ENCODE assay signal across 9 cellular contexts in genomic region chr16:4675864-4676786, GRCh38. TPM values are rescaled to one million over a fixed set of nuclear protein-coding genes. Genes with fewer than 3 reads are reported as not detected.
A peak's percentile ranks its signal among the peaks of the same experiment; 100 is the strongest.
DNase-seq lines count a peak whose midpoint lies in the region; ATAC-seq and TF ChIP-seq lines count a peak whose summit lies in the region.
"Had no signal": no experiment of that assay in that cellular context is flagged by ENCODE, and none has a peak within 500 bp of the region (broad histone marks: within the 10 kb centered on the region; RNA-seq: fewer than 3 reads in every experiment).

No MANE protein-coding gene starts in this region.

- H3K9me3 Mint-ChIP-seq in activated B cell treated with CpG ODN at 0.5 μM for 24 hours, result no peaks in the 10 kb centered on the region
- no peaks in the 10 kb centered on the region for H3K9me3 Mint-ChIP-seq in central memory CD8-positive, alpha-beta T cell

- intact Hi-C loops in activated B cell treated with CpG ODN at 0.5 μM for 24 hours (cut with micrococcal nuclease), result no loop called here

- no peak overlapping the region for H3K4me3 ChIP-seq in H7 (ENCODE audit: insufficient read depth, low read depth, low read length)

- H3K36me3 ChIP-seq in H7 (replicated peaks; ENCODE audit: control insufficient read depth, insufficient read depth, low read length), result peaks cover 2% of the 10 kb centered on the region

- peaks cover 4% of the 10 kb centered on the region for H3K4me1 Mint-ChIP-seq in activated B cell treated with CpG ODN at 0.5 μM for 24 hours
- peaks cover 26% of the 10 kb centered on the region for H3K4me1 Mint-ChIP-seq in central memory CD8-positive, alpha-beta T cell

- DNase-seq in H7 (peak; percentile 81), activated B cell treated with CpG ODN at 0.5 μM for 24 hours (no peak), OCI-M2 (lab: John Stamatoyannopoulos, UW; ENCODE audit: unreplicated experiment) (no peak), amygdala (lab: John Stamatoyannopoulos, UW) (no peak), AML-193 (lab: John Stamatoyannopoulos, UW) (no peak)
- DNase-seq in central memory CD8-positive, alpha-beta T cell (ENCODE audit: low spot score in 2 of 2), result peak; percentile 44 to 57
- DNase-seq in stimulated activated CD4-positive, alpha-beta T cell treated with anti-CD3 and anti-CD28 coated beads, Interleukin-12 subunit alpha, Interleukin-12 subunit beta, amount 100 ng/mL, for 48 hours (ENCODE audit: low read depth in 2 of 3, low spot score in 1 of 3), result peak; percentile 43 to 68 (median 60)
- DNase-seq: posterior cingulate gyrus had no signal

- H3K4me3 Mint-ChIP-seq in activated B cell treated with CpG ODN at 0.5 μM for 24 hours, result no peak overlapping the region
- peak overlapping the region; percentile 62 for H3K4me3 Mint-ChIP-seq in central memory CD8-positive, alpha-beta T cell

- H3K27me3 Mint-ChIP-seq in activated B cell treated with CpG ODN at 0.5 μM for 24 hours, result no peaks in the 10 kb centered on the region
- H3K27me3 Mint-ChIP-seq in central memory CD8-positive, alpha-beta T cell, result no peaks in the 10 kb centered on the region

- CTCF ChIA-PET in activated B cell treated with CpG ODN at 0.5 μM for 24 hours (lab: Charles Lee), result no interaction called here

- no peaks in the 10 kb centered on the region for H3K27me3 ChIP-seq in H7 (ENCODE audit: control insufficient read depth, insufficient read depth, low read length)

- peaks cover 51% of the 10 kb centered on the region for H3K36me3 Mint-ChIP-seq in activated B cell treated with CpG ODN at 0.5 μM for 24 hours (ENCODE audit: low read depth)
- H3K36me3 Mint-ChIP-seq in central memory CD8-positive, alpha-beta T cell (ENCODE audit: insufficient read depth), result peaks cover 4% of the 10 kb centered on the region

- H3K27ac Mint-ChIP-seq in activated B cell treated with CpG ODN at 0.5 μM for 24 hours, result peak overlapping the region; percentile 7
- H3K27ac Mint-ChIP-seq in central memory CD8-positive, alpha-beta T cell (ENCODE audit: low read depth), result peak overlapping the region; percentile 92

- POLR2A ChIA-PET in activated B cell treated with CpG ODN at 0.5 μM for 24 hours (lab: Charles Lee), result no interaction called here

- TF ChIP-seq CTCF in activated B cell treated with CpG ODN at 0.5 μM for 24 hours (IDR thresholded peaks at IDR 0.05), result no peak

- ATAC-seq in activated B cell treated with CpG ODN at 0.5 μM for 24 hours (ENCODE audit: low read depth), result no peak
- peak; percentile 95 for ATAC-seq in central memory CD8-positive, alpha-beta T cell (replicated peaks; ENCODE audit: extremely low read depth, poor library complexity, severe bottlenecking)
- no peak for ATAC-seq in HG03439 (IDR thresholded peaks at IDR 0.05; ENCODE audit: unreplicated experiment)

RNA-seq across cellular contexts. Expression of gene NUDT16L1, which starts 17.2 kb away (rescaled TPM):
- 43.9 and 50.5 TPM in 2 replicates for total RNA-seq in H7 (2014; rRNA removed; shearing (Covaris generic))
- total RNA-seq in activated B cell treated with CpG ODN at 0.5 μM for 24 hours, result 32.0 and 32.9 TPM in 2 replicates

RNA-seq across cellular contexts. Expression of gene MGRN1, which starts 51.5 kb away (rescaled TPM):
- 35.6 and 42.8 TPM in 2 replicates for total RNA-seq in H7 (2014; rRNA removed; shearing (Covaris generic))
- 69.6 and 88.6 TPM in 2 replicates for total RNA-seq in activated B cell treated with CpG ODN at 0.5 μM for 24 hours

RNA-seq across cellular contexts. Expression of gene ANKS3, which starts 57.9 kb away (rescaled TPM):
- total RNA-seq in H7 (2014; rRNA removed; shearing (Covaris generic)), result 19.5 and 21.8 TPM in 2 replicates
- total RNA-seq in activated B cell treated with CpG ODN at 0.5 μM for 24 hours, result 17.9 and 21.9 TPM in 2 replicates

RNA-seq across cellular contexts. Expression of gene DNAAF8, which starts 58.2 kb away (rescaled TPM):
- total RNA-seq in H7 (2014; rRNA removed; shearing (Covaris generic)), result 1.1 TPM in 1 of 2 replicates, not detected in the other
- 0.29 and 0.31 TPM in 2 replicates for total RNA-seq in activated B cell treated with CpG ODN at 0.5 μM for 24 hours

Comparison
In these comparisons a context has a peak if more than half of its experiments do, and no peak if none do; other contexts are left out.
1. DNase-seq: peak in H7 (single experiment), central memory CD8-positive, alpha-beta T cell (2 of 2) and stimulated activated CD4-positive, alpha-beta T cell treated with anti-CD3 and anti-CD28 coated beads, Interleukin-12 subunit alpha, Interleukin-12 subunit beta, amount 100 ng/mL, for 48 hours (3 of 3); none in activated B cell treated with CpG ODN at 0.5 μM for 24 hours (single experiment), OCI-M2 (single experiment), amygdala (0 of 56) and AML-193 (0 of 2).